10 cellular contexts compared by ENCODE assay signal in genomic region chr19:1276620-1277007, GRCh38. TPM values are rescaled to one million over a fixed set of nuclear protein-coding genes. Genes with fewer than 3 reads are reported as not detected.
DNase-seq lines count a peak whose midpoint lies in the region; ATAC-seq, FAIRE-seq and TF ChIP-seq lines count a peak whose summit lies in the region.
"Had no signal": no experiment of that assay in that cellular context is flagged by ENCODE, and none has a peak within 500 bp of the region (broad histone marks: within the 10 kb centered on the region; RNA-seq: fewer than 3 reads in every experiment).

No MANE protein-coding gene starts in this region.

- WGBS in thymus: 32% methylated on average over 10 of the region's 10 CpGs

- TF ChIP-seq CTCF in keratinocyte (optimal IDR thresholded peaks at IDR 0.05 in 1 of 3, IDR thresholded peaks at IDR 0.05 in 1 of 3, conservative IDR thresholded peaks at IDR 0.05 in 1 of 3; ENCODE audit: extremely low read depth in 1 of 3, insufficient read depth in 2 of 3, low read length in 3 of 3) (no peak), GM13976 (IDR thresholded peaks at IDR 0.05; ENCODE audit: borderline replicate concordance, control extremely low read depth, extremely low read depth, insufficient read depth, missing control alignments) (no peak)

- H3K27me3 ChIP-seq in keratinocyte (ENCODE audit: control insufficient read depth, extremely low read depth, insufficient read depth, low read length) (no peaks in the 10 kb centered on the region), thymus (ENCODE audit: control insufficient read depth, insufficient read depth) (no peaks in the 10 kb centered on the region)

- H4K20me1 ChIP-seq in keratinocyte (ENCODE audit: control insufficient read depth, extremely low read depth, insufficient read depth, low read length): peaks cover 10% of the 10 kb centered on the region

- H3K4me3 ChIP-seq in keratinocyte (ENCODE audit: control insufficient read depth in 2 of 3, extremely low read depth in 1 of 3, insufficient read depth in 2 of 3, low read depth in 1 of 3, low read length in 3 of 3) (peak overlapping the region; percentile 69 to 84 (median 80)), thymus (ENCODE audit: low read length) (peak overlapping the region; percentile 84)

- H3K9me3 Mint-ChIP-seq in activated T-cell treated with anti-CD3 and anti-CD28 coated beads, Interleukin-2, amount 50 U/mL, for 24 hours: no peaks in the 10 kb centered on the region
- no peaks in the 10 kb centered on the region for H3K9me3 Mint-ChIP-seq in activated T-helper 17 cell treated with anti-CD3 and anti-CD28 coated beads, Interleukin-2, amount 50 U/mL, for 72 hours

- H3K36me3 Mint-ChIP-seq in activated T-cell treated with anti-CD3 and anti-CD28 coated beads, Interleukin-2, amount 50 U/mL, for 24 hours (ENCODE audit: low read depth): peaks cover 74% of the 10 kb centered on the region
- peaks cover 87% of the 10 kb centered on the region for H3K36me3 Mint-ChIP-seq in activated T-helper 17 cell treated with anti-CD3 and anti-CD28 coated beads, Interleukin-2, amount 50 U/mL, for 72 hours (ENCODE audit: low read depth)

- peaks cover 49% of the 10 kb centered on the region for H3K4me1 Mint-ChIP-seq in activated T-cell treated with anti-CD3 and anti-CD28 coated beads, Interleukin-2, amount 50 U/mL, for 24 hours (ENCODE audit: low read depth)
- H3K4me1 Mint-ChIP-seq in activated T-helper 17 cell treated with anti-CD3 and anti-CD28 coated beads, Interleukin-2, amount 50 U/mL, for 72 hours: peaks cover 14% of the 10 kb centered on the region

- FAIRE-seq in keratinocyte (lab: Jason Lieb, UNC): no peak
- no peak for FAIRE-seq in frontal cortex (lab: Jason Lieb, UNC)

- ATAC-seq in activated T-helper 17 cell treated with anti-CD3 and anti-CD28 coated beads, Interleukin-2, amount 50 U/mL, for 72 hours (replicated peaks): no peak
- no peak for ATAC-seq in HG02938 (IDR thresholded peaks at IDR 0.05; ENCODE audit: unreplicated experiment)

- H3K27ac Mint-ChIP-seq in activated T-cell treated with anti-CD3 and anti-CD28 coated beads, Interleukin-2, amount 50 U/mL, for 24 hours: peak overlapping the region; percentile 95
- peak overlapping the region; percentile 95 for H3K27ac Mint-ChIP-seq in activated T-helper 17 cell treated with anti-CD3 and anti-CD28 coated beads, Interleukin-2, amount 50 U/mL, for 72 hours

- H3K27ac ChIP-seq in keratinocyte (ENCODE audit: control insufficient read depth, insufficient read depth, low read length) (peak overlapping the region; percentile 90), thymus (ENCODE audit: low read depth) (peak overlapping the region; percentile 100)

- H3K4me2 ChIP-seq in keratinocyte (ENCODE audit: control insufficient read depth, extremely low read depth, insufficient read depth, low read depth, low read length): peak overlapping the region; percentile 94

- dilution Hi-C loops in keratinocyte (cut with MboI; ENCODE audit: extremely low pct_ligation_motif_present, low sequenced_read_pairs): no loop called here

- peak overlapping the region; percentile 90 for H3K9ac ChIP-seq in keratinocyte (ENCODE audit: control insufficient read depth, extremely low read depth, insufficient read depth, low read length)

- no peaks in the 10 kb centered on the region for H3K9me1 ChIP-seq in keratinocyte (ENCODE audit: control insufficient read depth, extremely low read depth, insufficient read depth, low read length)

- peak overlapping the region; percentile 81 for H3K4me3 Mint-ChIP-seq in activated T-cell treated with anti-CD3 and anti-CD28 coated beads, Interleukin-2, amount 50 U/mL, for 24 hours
- peak overlapping the region; percentile 87 for H3K4me3 Mint-ChIP-seq in activated T-helper 17 cell treated with anti-CD3 and anti-CD28 coated beads, Interleukin-2, amount 50 U/mL, for 72 hours

- H3K9me3 ChIP-seq in keratinocyte (ENCODE audit: control insufficient read depth, low read depth, low read length) (no peaks in the 10 kb centered on the region), thymus (ENCODE audit: control insufficient read depth) (no peaks in the 10 kb centered on the region)

- H3K36me3 ChIP-seq in keratinocyte (ENCODE audit: control insufficient read depth in 2 of 2, extremely low read depth in 1 of 2, insufficient read depth in 2 of 2, low read length in 2 of 2) (peaks cover 29 to 46% of the 10 kb centered on the region in 2 experiments), thymus (ENCODE audit: control insufficient read depth, insufficient read depth) (peaks cover 47% of the 10 kb centered on the region)

- H3K4me1 ChIP-seq in keratinocyte (ENCODE audit: control insufficient read depth, extremely low read depth, insufficient read depth, low read length): peaks cover 30% of the 10 kb centered on the region
- H3K4me1 ChIP-seq in thymus (ENCODE audit: control insufficient read depth, insufficient read depth, low read length): peaks cover 18% of the 10 kb centered on the region

- in situ Hi-C loops in GM13976 (cut with MboI; ENCODE audit: low sequenced_read_pairs, unreplicated experiment): no loop called here

- DNase-seq in activated T-cell treated with anti-CD3 and anti-CD28 coated beads, Interleukin-2, amount 50 U/mL, for 24 hours: peak; percentile 72
- no peak for DNase-seq in activated T-cell treated with anti-CD3 and anti-CD28 coated beads, Interleukin-2, amount 50 U/mL, for 1 hour
- DNase-seq in keratinocyte (ENCODE audit: low read depth, low spot score) (no peak), frontal cortex (ENCODE audit: low spot score in 2 of 2) (no peak), GM13976 (ENCODE audit: low spot score) (no peak)
- DNase-seq: GDM1, OCI-M1 had no signal

- H2AFZ ChIP-seq in keratinocyte (ENCODE audit: control insufficient read depth, low read length): no peak overlapping the region

- peaks cover 38% of the 10 kb centered on the region for H3K79me2 ChIP-seq in keratinocyte (ENCODE audit: control insufficient read depth, insufficient read depth, low read length)

- no peaks in the 10 kb centered on the region for H3K27me3 Mint-ChIP-seq in activated T-cell treated with anti-CD3 and anti-CD28 coated beads, Interleukin-2, amount 50 U/mL, for 24 hours
- no peaks in the 10 kb centered on the region for H3K27me3 Mint-ChIP-seq in activated T-helper 17 cell treated with anti-CD3 and anti-CD28 coated beads, Interleukin-2, amount 50 U/mL, for 72 hours

RNA-seq across cellular contexts. Expression of gene FAM174C, which starts 1.3 kb away (rescaled TPM):
- 10 to 100 TPM; 52.9 to 85.9 TPM for total RNA-seq in activated T-helper 17 cell treated with anti-CD3 and anti-CD28 coated beads, Interleukin-2, amount 50 U/mL, for 72 hours
- polyA plus RNA-seq in keratinocyte: 18.5 to 30.1 TPM (median 27.6 TPM) in 3 replicates
- polyA plus RNA-seq in keratinocyte (2011; ENCODE audit: low read depth): 16.5 TPM
- polyA plus RNA-seq in keratinocyte (2011; cell fraction: cytosol; rRNA removed): 23.5 and 65.8 TPM in 2 replicates
- polyA plus RNA-seq in keratinocyte (2011; cell fraction: nucleus; rRNA removed): 16.3 and 21.3 TPM in 2 replicates
- 45.3 and 60.9 TPM in 2 replicates for polyA plus RNA-seq in keratinocyte (2012; ENCODE audit: low replicate concordance)
- 7.1 to 15.1 TPM (median 8.0 TPM) in 3 replicates for polyA minus RNA-seq in keratinocyte
- polyA minus RNA-seq in keratinocyte (2011; cell fraction: cytosol; rRNA and poly(A)+ RNA removed): 49.3 TPM
- 3.1 and 5.0 TPM in 2 replicates for polyA minus RNA-seq in keratinocyte (2011; cell fraction: nucleus; rRNA and poly(A)+ RNA removed)
- 62.2 TPM for polyA plus RNA-seq in thymus
- total RNA-seq in frontal cortex: 8.6 TPM

RNA-seq across cellular contexts. Expression of gene CIRBP, which starts 7.5 kb away (rescaled TPM):
- 100 to 1,000 TPM; 150 to 172 TPM for total RNA-seq in activated T-helper 17 cell treated with anti-CD3 and anti-CD28 coated beads, Interleukin-2, amount 50 U/mL, for 72 hours
- polyA plus RNA-seq in keratinocyte (97.5 to 164 TPM (median 113 TPM) in 3 replicates), thymus (693 TPM)
- polyA plus RNA-seq in keratinocyte (2011; ENCODE audit: low read depth): 140 TPM
- 57.4 and 107 TPM in 2 replicates for polyA plus RNA-seq in keratinocyte (2011; cell fraction: cytosol; rRNA removed)
- polyA plus RNA-seq in keratinocyte (2011; cell fraction: nucleus; rRNA removed): 226 and 247 TPM in 2 replicates
- 130 and 149 TPM in 2 replicates for polyA plus RNA-seq in keratinocyte (2012; ENCODE audit: low replicate concordance)
- polyA minus RNA-seq in keratinocyte: 15.5 to 48.4 TPM (median 20.1 TPM) in 3 replicates
- 122 TPM for polyA minus RNA-seq in keratinocyte (2011; cell fraction: cytosol; rRNA and poly(A)+ RNA removed)
- polyA minus RNA-seq in keratinocyte (2011; cell fraction: nucleus; rRNA and poly(A)+ RNA removed): 28.2 and 42.2 TPM in 2 replicates
- total RNA-seq in frontal cortex: 573 TPM

RNA-seq across cellular contexts. Expression of gene EFNA2, which starts 9.1 kb away (rescaled TPM):
- total RNA-seq in activated T-helper 17 cell treated with anti-CD3 and anti-CD28 coated beads, Interleukin-2, amount 50 U/mL, for 72 hours: not detected
- polyA plus RNA-seq in keratinocyte: not detected in 3 replicates
- polyA plus RNA-seq in keratinocyte (2011; ENCODE audit: low read depth): not detected
- polyA plus RNA-seq in keratinocyte (2011; cell fraction: cytosol; rRNA removed): not detected in 2 replicates
- not detected in 2 replicates for polyA plus RNA-seq in keratinocyte (2011; cell fraction: nucleus; rRNA removed)
- not detected in 2 replicates for polyA plus RNA-seq in keratinocyte (2012; ENCODE audit: low replicate concordance)
- not detected in 3 replicates for polyA minus RNA-seq in keratinocyte
- not detected for polyA minus RNA-seq in keratinocyte (2011; cell fraction: cytosol; rRNA and poly(A)+ RNA removed)
- 0.53 TPM in 1 of 2 replicates, not detected in the other for polyA minus RNA-seq in keratinocyte (2011; cell fraction: nucleus; rRNA and poly(A)+ RNA removed)
- 0.21 TPM for polyA plus RNA-seq in thymus
- total RNA-seq in frontal cortex: 13.0 TPM

RNA-seq across cellular contexts. Expression of gene MIDN, which starts 28.2 kb away (rescaled TPM):
- total RNA-seq in activated T-helper 17 cell treated with anti-CD3 and anti-CD28 coated beads, Interleukin-2, amount 50 U/mL, for 72 hours: 10 to 100 TPM; 51.4 to 56.8 TPM
- 4.7 to 14.1 TPM (median 6.8 TPM) in 3 replicates for polyA plus RNA-seq in keratinocyte
- polyA plus RNA-seq in keratinocyte (2011; ENCODE audit: low read depth): 9.3 TPM
- 3.8 and 6.9 TPM in 2 replicates for polyA plus RNA-seq in keratinocyte (2011; cell fraction: cytosol; rRNA removed)
- 23.5 and 31.4 TPM in 2 replicates for polyA plus RNA-seq in keratinocyte (2011; cell fraction: nucleus; rRNA removed)
- polyA plus RNA-seq in keratinocyte (2012; ENCODE audit: low replicate concordance): 23.0 and 30.3 TPM in 2 replicates
- polyA minus RNA-seq in keratinocyte: 5.9 to 26.1 TPM (median 6.6 TPM) in 3 replicates
- polyA minus RNA-seq in keratinocyte (2011; cell fraction: cytosol; rRNA and poly(A)+ RNA removed): 44.9 TPM
- polyA minus RNA-seq in keratinocyte (2011; cell fraction: nucleus; rRNA and poly(A)+ RNA removed): 31.4 and 35.8 TPM in 2 replicates
- polyA plus RNA-seq in thymus: 55.1 TPM
- total RNA-seq in frontal cortex: 14.3 TPM

RNA-seq across cellular contexts. Expression of gene ATP5F1D, which starts 35.1 kb away (rescaled TPM):
- total RNA-seq in activated T-helper 17 cell treated with anti-CD3 and anti-CD28 coated beads, Interleukin-2, amount 50 U/mL, for 72 hours: 100 to 1,000 TPM; 148 to 210 TPM
- polyA plus RNA-seq in keratinocyte (51.3 to 95.4 TPM (median 80.0 TPM) in 3 replicates), thymus (150 TPM)
- polyA plus RNA-seq in keratinocyte (2011; ENCODE audit: low read depth): 74.6 TPM
- polyA plus RNA-seq in keratinocyte (2011; cell fraction: cytosol; rRNA removed): 33.2 and 137 TPM in 2 replicates
- 27.1 and 36.2 TPM in 2 replicates for polyA plus RNA-seq in keratinocyte (2011; cell fraction: nucleus; rRNA removed)
- polyA plus RNA-seq in keratinocyte (2012; ENCODE audit: low replicate concordance): 91.2 and 205 TPM in 2 replicates
- 23.4 to 39.5 TPM (median 25.4 TPM) in 3 replicates for polyA minus RNA-seq in keratinocyte
- polyA minus RNA-seq in keratinocyte (2011; cell fraction: cytosol; rRNA and poly(A)+ RNA removed): 297 TPM
- polyA minus RNA-seq in keratinocyte (2011; cell fraction: nucleus; rRNA and poly(A)+ RNA removed): 29.9 and 36.3 TPM in 2 replicates
- total RNA-seq in frontal cortex: 11.0 TPM

Comparison
In these comparisons a context has a peak if more than half of its experiments do, and no peak if none do; other contexts are left out.
1. RNA of gene EFNA2, which starts 9.1 kb away (total RNA-seq): 13.0 TPM in frontal cortex (single experiment); not detected in activated T-helper 17 cell treated with anti-CD3 and anti-CD28 coated beads, Interleukin-2, amount 50 U/mL, for 72 hours; every median in the first group is over 10 times any median in the second.